ENCODE assay signal across 1 cellular context in genomic region chr13:23069571-23069970, GRCh38.
TF ChIP-seq lines count a peak whose summit lies in the region.

No MANE protein-coding gene starts in this region.

TF ChIP-seq in SK-N-SH treated with all-trans-retinoic acid at 6 μM for 48 hours, 23 proteins besides CTCF, POLR2A, EP300 and RAD21 (continued from another document):
- no peak for TF ChIP-seq TSHZ2 (CRISPR knock-in tag; IDR thresholded peaks at IDR 0.05)
